Comparison of ENCODE assay signal across 1 cellular context in the genomic region with DNA sequence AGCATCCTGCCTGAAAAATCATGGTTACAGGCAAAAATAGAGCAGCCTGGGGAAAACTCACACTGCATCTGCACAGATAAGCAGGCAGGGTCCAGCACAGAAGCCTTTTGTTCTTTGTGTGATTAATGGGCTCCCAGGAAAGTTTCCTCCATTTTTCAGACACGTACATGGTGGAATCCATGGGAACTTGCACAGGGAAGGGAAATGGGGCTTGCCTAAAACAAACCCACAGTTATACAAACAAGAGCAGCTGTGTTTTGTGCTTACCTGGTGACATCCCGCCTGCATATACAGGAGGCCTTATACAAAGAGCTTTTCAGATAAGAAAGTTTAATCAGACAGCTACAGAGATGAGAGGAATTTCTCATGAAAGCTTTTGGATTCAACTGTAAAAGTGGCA.
TF ChIP-seq lines count a peak whose summit lies in the region.

No MANE protein-coding gene starts in this region.

TF ChIP-seq in GM23338, 12 proteins besides CTCF, POLR2A, EP300 and RAD21 (continued from another document):
- TF ChIP-seq, protein P1, sequence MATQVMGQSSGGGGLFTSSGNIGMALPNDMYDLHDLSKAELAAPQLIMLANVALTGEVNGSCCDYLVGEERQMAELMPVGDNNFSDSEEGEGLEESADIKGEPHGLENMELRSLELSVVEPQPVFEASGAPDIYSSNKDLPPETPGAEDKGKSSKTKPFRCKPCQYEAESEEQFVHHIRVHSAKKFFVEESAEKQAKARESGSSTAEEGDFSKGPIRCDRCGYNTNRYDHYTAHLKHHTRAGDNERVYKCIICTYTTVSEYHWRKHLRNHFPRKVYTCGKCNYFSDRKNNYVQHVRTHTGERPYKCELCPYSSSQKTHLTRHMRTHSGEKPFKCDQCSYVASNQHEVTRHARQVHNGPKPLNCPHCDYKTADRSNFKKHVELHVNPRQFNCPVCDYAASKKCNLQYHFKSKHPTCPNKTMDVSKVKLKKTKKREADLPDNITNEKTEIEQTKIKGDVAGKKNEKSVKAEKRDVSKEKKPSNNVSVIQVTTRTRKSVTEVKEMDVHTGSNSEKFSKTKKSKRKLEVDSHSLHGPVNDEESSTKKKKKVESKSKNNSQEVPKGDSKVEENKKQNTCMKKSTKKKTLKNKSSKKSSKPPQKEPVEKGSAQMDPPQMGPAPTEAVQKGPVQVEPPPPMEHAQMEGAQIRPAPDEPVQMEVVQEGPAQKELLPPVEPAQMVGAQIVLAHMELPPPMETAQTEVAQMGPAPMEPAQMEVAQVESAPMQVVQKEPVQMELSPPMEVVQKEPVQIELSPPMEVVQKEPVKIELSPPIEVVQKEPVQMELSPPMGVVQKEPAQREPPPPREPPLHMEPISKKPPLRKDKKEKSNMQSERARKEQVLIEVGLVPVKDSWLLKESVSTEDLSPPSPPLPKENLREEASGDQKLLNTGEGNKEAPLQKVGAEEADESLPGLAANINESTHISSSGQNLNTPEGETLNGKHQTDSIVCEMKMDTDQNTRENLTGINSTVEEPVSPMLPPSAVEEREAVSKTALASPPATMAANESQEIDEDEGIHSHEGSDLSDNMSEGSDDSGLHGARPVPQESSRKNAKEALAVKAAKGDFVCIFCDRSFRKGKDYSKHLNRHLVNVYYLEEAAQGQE (IDR thresholded peaks at IDR 0.05; ENCODE audit: unreplicated experiment), result no peak
- TF ChIP-seq EZH2phosphoT487 (IDR thresholded peaks at IDR 0.05; ENCODE audit: unreplicated experiment) (no peak), CREB1 (CRISPR knock-in tag; IDR thresholded peaks at IDR 0.05; ENCODE audit: low read depth) (no peak), ZNF114 (CRISPR knock-in tag; IDR thresholded peaks at IDR 0.05) (no peak), ZNF331 (CRISPR knock-in tag; IDR thresholded peaks at IDR 0.05; ENCODE audit: low read depth) (no peak), ZNF462 (CRISPR knock-in tag; IDR thresholded peaks at IDR 0.05) (no peak)
